Comparison of ENCODE assay signal across 1 cellular context in genomic region chr1:232164078-232164963, GRCh38.
A peak's percentile ranks its signal among the peaks of the same experiment; 100 is the strongest.
TF ChIP-seq lines count a peak whose summit lies in the region.

No MANE protein-coding gene starts in this region.

TF ChIP-seq in HepG2, 621 proteins besides CTCF, POLR2A, EP300 and RAD21 (continued from another document):
- TF ChIP-seq PAXIP1 (CRISPR knock-in tag; conservative IDR thresholded peaks at IDR 0.05) (peak; percentile 48), ZNF496 (CRISPR knock-in tag; IDR thresholded peaks at IDR 0.05; ENCODE audit: insufficient replicate concordance) (no peak), CAMTA2 (CRISPR knock-in tag; IDR thresholded peaks at IDR 0.05; ENCODE audit: borderline replicate concordance) (no peak), KLF16 (CRISPR knock-in tag; IDR thresholded peaks at IDR 0.05) (0 out of 4 replicates have a peak, but pooled peaks of 1 of the 2 experiments have one; percentile 35), RARA (CRISPR knock-in tag; IDR thresholded peaks at IDR 0.05) (no peak), NFE2L2 (IDR thresholded peaks at IDR 0.05; ENCODE audit: low read length) (peak; percentile 13; the same call in 1 of the 2 replicates), GATAD2A (CRISPR knock-in tag; IDR thresholded peaks at IDR 0.05) (peak; percentile 83), BCL6 (CRISPR knock-in tag; IDR thresholded peaks at IDR 0.05) (peak; percentile 21; the same call in 1 of the 2 replicates), SOX5 (CRISPR knock-in tag; IDR thresholded peaks at IDR 0.05; ENCODE audit: borderline replicate concordance) (peak; percentile 43), CEBPB (IDR thresholded peaks at IDR 0.05; ENCODE audit: borderline replicate concordance, low read depth, low read length) (peak; percentile 73; the same call in 1 of the 2 replicates), HMG20A (CRISPR knock-in tag; IDR thresholded peaks at IDR 0.05; ENCODE audit: borderline replicate concordance) (peak; percentile 65; the same call in 1 of the 2 replicates), FOXA3 (CRISPR knock-in tag; IDR thresholded peaks at IDR 0.05) (peak; percentile 89), HNF4A (CRISPR knock-in tag; IDR thresholded peaks at IDR 0.05) (0 out of 2 replicates have a peak, but pooled peaks have one; percentile 37), FOXP1 (IDR thresholded peaks at IDR 0.05) (no peak), FOXP1 (CRISPR knock-in tag; IDR thresholded peaks at IDR 0.05) (peak; percentile 58), FOXA1 (IDR thresholded peaks at IDR 0.05) (peak; percentile 80; the same call in 1 of the 2 replicates), FOXA1 (CRISPR knock-in tag; IDR thresholded peaks at IDR 0.05) (peak; percentile 69), ZGPAT (CRISPR knock-in tag; IDR thresholded peaks at IDR 0.05) (peak; percentile 46; the same call in 1 of the 2 replicates), TBX3 (IDR thresholded peaks at IDR 0.05; ENCODE audit: borderline replicate concordance) (peak; percentile 18; the same call in 1 of the 2 replicates), JUNB (CRISPR knock-in tag; IDR thresholded peaks at IDR 0.05; ENCODE audit: borderline replicate concordance) (no peak), CREM (IDR thresholded peaks at IDR 0.05) (0 out of 2 replicates have a peak, but pooled peaks have one; percentile 28), CREM (CRISPR knock-in tag; IDR thresholded peaks at IDR 0.05) (no peak), ZNF251 (CRISPR knock-in tag; IDR thresholded peaks at IDR 0.05) (no peak), FOXK1 (CRISPR knock-in tag; IDR thresholded peaks at IDR 0.05; ENCODE audit: borderline replicate concordance, low read depth) (peak; percentile 56; the same call in 1 of the 2 replicates), CEBPG (CRISPR knock-in tag; IDR thresholded peaks at IDR 0.05) (peak; percentile 25; the same call in 1 of the 2 replicates), HDAC2 (CRISPR knock-in tag; IDR thresholded peaks at IDR 0.05) (0 out of 2 replicates have a peak, but pooled peaks have one; percentile 15), NCOA2 (CRISPR knock-in tag; IDR thresholded peaks at IDR 0.05) (0 out of 2 replicates have a peak, but pooled peaks have one; percentile 15), ETS1 (CRISPR knock-in tag; IDR thresholded peaks at IDR 0.05) (no peak), TBX2 (CRISPR knock-in tag; IDR thresholded peaks at IDR 0.05; ENCODE audit: borderline replicate concordance) (no peak), FOXJ3 (CRISPR knock-in tag; IDR thresholded peaks at IDR 0.05; ENCODE audit: borderline replicate concordance) (peak; percentile 47; the same call in 1 of the 2 replicates), HMGXB4 (CRISPR knock-in tag; IDR thresholded peaks at IDR 0.05; ENCODE audit: borderline replicate concordance in 1 of 2, low read depth in 1 of 2) (0 out of 4 replicates have a peak, but pooled peaks of 1 of the 2 experiments have one; percentile 30)
